Comparison of ENCODE assay signal across 9 cellular contexts in genomic region chr11:116928102-116928777, GRCh38.
DNase-seq lines count a peak whose midpoint lies in the region; ATAC-seq, FAIRE-seq and TF ChIP-seq lines count a peak whose summit lies in the region.
"Had no signal": no experiment of that assay in that cellular context is flagged by ENCODE, and none has a peak within 500 bp of the region (broad histone marks: within the 10 kb centered on the region; RNA-seq: fewer than 3 reads in every experiment).

No MANE protein-coding gene starts in this region.

- intact Hi-C loops in activated T-helper 2 cell treated with anti-CD3 and anti-CD28 coated beads, Interferon-gamma antibody, Interleukin-2, Interleukin-4, amounts not matched to agents 10 μg/mL and 5 μg/mL and 100 μg/mL, durations not matched to agents 14 hours and 24 hours and 36 hours (cut with micrococcal nuclease) = loop anchor here (2.0 kb wide), 1 partner anchor 75 kb away; no protein-coding TSS in a partner anchor
- intact Hi-C loops in breast epithelium (cut with DNase I; ENCODE audit: low total_unique reads) = no loop called here

- no peaks in the 10 kb centered on the region for H4K20me1 ChIP-seq in DND-41 (ENCODE audit: insufficient read depth, low read length)
- peaks cover 17% of the 10 kb centered on the region for H4K20me1 ChIP-seq in neural progenitor cell (ENCODE audit: low read depth)

- H3K4me2 ChIP-seq in DND-41 (ENCODE audit: insufficient read depth, low read length) = 0 out of 2 replicates have a peak overlapping the region, but pooled peaks have one; percentile 5
- no peak overlapping the region for H3K4me2 ChIP-seq in neural progenitor cell
- H3K4me2 ChIP-seq: hepatocyte had no signal

- H3K4me1 ChIP-seq in DND-41 (ENCODE audit: insufficient read depth, low read length) = peaks cover 66% of the 10 kb centered on the region
- H3K4me1 ChIP-seq in neural progenitor cell = peaks cover 15% of the 10 kb centered on the region
- H3K4me1 ChIP-seq in breast epithelium = no peaks in the 10 kb centered on the region

- ATAC-seq in DND-41 (ENCODE audit: insufficient read depth, low read depth) (peak; percentile 75), GM19397 (IDR thresholded peaks at IDR 0.05; ENCODE audit: unreplicated experiment) (peak; percentile 65), HG03439 (IDR thresholded peaks at IDR 0.05; ENCODE audit: unreplicated experiment) (peak; percentile 65)

- H3F3A ChIP-seq in neural progenitor cell (ENCODE audit: low read depth) = peaks cover 6% of the 10 kb centered on the region

- no peaks in the 10 kb centered on the region for H3K79me2 ChIP-seq in DND-41 (ENCODE audit: insufficient read depth, low read length)
- H3K79me2 ChIP-seq in neural progenitor cell (ENCODE audit: low read depth) = no peaks in the 10 kb centered on the region

- TF ChIP-seq POLR2A in breast epithelium (IDR thresholded peaks at IDR 0.05) = no peak

- H3K27me3 ChIP-seq in DND-41 (ENCODE audit: insufficient read depth, low read length, poor library complexity) (no peaks in the 10 kb centered on the region), neural progenitor cell (no peaks in the 10 kb centered on the region), breast epithelium (no peaks in the 10 kb centered on the region)
- H3K27me3 ChIP-seq: hepatocyte had no signal

- H3K27ac Mint-ChIP-seq in activated T-helper 2 cell treated with anti-CD3 and anti-CD28 coated beads, Interferon-gamma antibody, Interleukin-2, Interleukin-4, amounts not matched to agents 10 μg/mL and 5 μg/mL and 100 μg/mL, durations not matched to agents 14 hours and 24 hours and 36 hours = peak overlapping the region; percentile 35
- no peak overlapping the region for H3K27ac Mint-ChIP-seq in neural progenitor cell

- DNase-seq in DND-41 = peak; percentile 42
- no peak for DNase-seq in activated T-helper 2 cell treated with anti-CD3 and anti-CD28 coated beads, Interferon-gamma antibody, Interleukin-2, Interleukin-4, amounts not matched to agents 10 μg/mL and 5 μg/mL and 100 μg/mL, durations not matched to agents 14 hours and 24 hours and 36 hours (ENCODE audit: low spot score)
- DNase-seq in neural progenitor cell (ENCODE audit: low spot score) = no peak
- DNase-seq in HK-2 (ENCODE audit: unreplicated experiment) = no peak
- no peak for DNase-seq in breast epithelium (ENCODE audit: low spot score in 2 of 2)
- DNase-seq in D721Med (ENCODE audit: insufficient read length, low spot score) = no peak

- H3K9me3 Mint-ChIP-seq in activated T-helper 2 cell treated with anti-CD3 and anti-CD28 coated beads, Interferon-gamma antibody, Interleukin-2, Interleukin-4, amounts not matched to agents 10 μg/mL and 5 μg/mL and 100 μg/mL, durations not matched to agents 14 hours and 24 hours and 36 hours = no peaks in the 10 kb centered on the region
- no peaks in the 10 kb centered on the region for H3K9me3 Mint-ChIP-seq in neural progenitor cell

- TF ChIP-seq CTCF in DND-41 (IDR thresholded peaks at IDR 0.05; ENCODE audit: borderline replicate concordance, extremely low read depth, low read length, poor library complexity, severe bottlenecking) = no peak
- no peak for TF ChIP-seq CTCF in neural progenitor cell (IDR thresholded peaks at IDR 0.05)
- no peak for TF ChIP-seq CTCF in breast epithelium (IDR thresholded peaks at IDR 0.05)
- TF ChIP-seq CTCF in D721Med (IDR thresholded peaks at IDR 0.05; ENCODE audit: insufficient read depth, missing control alignments) = no peak

- H3K36me3 ChIP-seq in DND-41 (ENCODE audit: insufficient read depth, low read length) (peaks cover 18% of the 10 kb centered on the region), neural progenitor cell (no peaks in the 10 kb centered on the region), breast epithelium (no peaks in the 10 kb centered on the region)

- H3K27me3 Mint-ChIP-seq in activated T-helper 2 cell treated with anti-CD3 and anti-CD28 coated beads, Interferon-gamma antibody, Interleukin-2, Interleukin-4, amounts not matched to agents 10 μg/mL and 5 μg/mL and 100 μg/mL, durations not matched to agents 14 hours and 24 hours and 36 hours (ENCODE audit: low read depth) = no peaks in the 10 kb centered on the region
- peaks cover 2% of the 10 kb centered on the region for H3K27me3 Mint-ChIP-seq in neural progenitor cell (ENCODE audit: insufficient read depth, low read depth)

- FAIRE-seq in D721Med (lab: Jason Lieb, UNC) = no peak

- peaks cover 70% of the 10 kb centered on the region for H3K4me1 Mint-ChIP-seq in activated T-helper 2 cell treated with anti-CD3 and anti-CD28 coated beads, Interferon-gamma antibody, Interleukin-2, Interleukin-4, amounts not matched to agents 10 μg/mL and 5 μg/mL and 100 μg/mL, durations not matched to agents 14 hours and 24 hours and 36 hours (ENCODE audit: low read depth)
- H3K4me1 Mint-ChIP-seq in neural progenitor cell = peaks cover 26% of the 10 kb centered on the region

- peaks cover 26% of the 10 kb centered on the region for H3K36me3 Mint-ChIP-seq in activated T-helper 2 cell treated with anti-CD3 and anti-CD28 coated beads, Interferon-gamma antibody, Interleukin-2, Interleukin-4, amounts not matched to agents 10 μg/mL and 5 μg/mL and 100 μg/mL, durations not matched to agents 14 hours and 24 hours and 36 hours (ENCODE audit: low read depth)
- H3K36me3 Mint-ChIP-seq in neural progenitor cell = peaks cover 5% of the 10 kb centered on the region

- H3K4me3 Mint-ChIP-seq in activated T-helper 2 cell treated with anti-CD3 and anti-CD28 coated beads, Interferon-gamma antibody, Interleukin-2, Interleukin-4, amounts not matched to agents 10 μg/mL and 5 μg/mL and 100 μg/mL, durations not matched to agents 14 hours and 24 hours and 36 hours (ENCODE audit: low read depth) = peak overlapping the region; percentile 10
- no peak overlapping the region for H3K4me3 Mint-ChIP-seq in neural progenitor cell

- H3K9ac ChIP-seq in DND-41 (ENCODE audit: low read depth, low read length) (no peak overlapping the region), neural progenitor cell (no peak overlapping the region)

- H3K9me3 ChIP-seq in DND-41 (ENCODE audit: insufficient read depth, low read length, severe bottlenecking) = no peaks in the 10 kb centered on the region
- no peaks in the 10 kb centered on the region for H3K9me3 ChIP-seq in neural progenitor cell (ENCODE audit: low read depth)
- no peaks in the 10 kb centered on the region for H3K9me3 ChIP-seq in breast epithelium

- H2AFZ ChIP-seq in DND-41 (ENCODE audit: low read depth, low read length) (no peak overlapping the region), neural progenitor cell (replicated peaks) (no peak overlapping the region)
- H2AFZ ChIP-seq: hepatocyte had no signal

- H3K27ac ChIP-seq in DND-41 (ENCODE audit: low read length) = peak overlapping the region; percentile 64
- H3K27ac ChIP-seq in neural progenitor cell = no peak overlapping the region
- no peak overlapping the region for H3K27ac ChIP-seq in breast epithelium
- H3K27ac ChIP-seq: hepatocyte had no signal

- no peak overlapping the region for H3K4me3 ChIP-seq in DND-41 (ENCODE audit: low read depth in 1 of 2, low read length in 2 of 2)
- no peak overlapping the region for H3K4me3 ChIP-seq in neural progenitor cell
- H3K4me3 ChIP-seq in breast epithelium = no peak overlapping the region
- H3K4me3 ChIP-seq: hepatocyte had no signal
